ENCODE assay signal across 10 cellular contexts in the genomic region with DNA sequence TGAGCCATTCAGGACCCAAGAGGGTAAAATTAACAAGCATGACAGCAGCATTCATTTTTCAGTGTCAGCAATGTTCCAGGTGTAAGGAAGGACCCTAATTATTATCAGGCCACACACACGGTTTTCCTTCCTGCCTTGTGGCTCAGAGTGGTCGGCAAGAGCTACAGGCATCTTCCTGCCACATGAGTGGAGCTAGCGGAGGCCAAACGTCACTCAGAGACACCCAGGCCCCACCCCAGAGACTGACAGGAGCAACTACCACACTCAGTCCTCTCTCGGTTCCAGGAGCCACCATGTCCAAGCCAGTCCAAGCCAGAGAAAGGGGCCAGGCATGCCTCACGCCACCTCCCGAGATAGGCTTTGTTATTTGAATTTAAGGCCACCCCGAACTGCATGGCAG.
A peak's percentile ranks its signal among the peaks of the same experiment; 100 is the strongest.
DNase-seq lines count a peak whose midpoint lies in the region; ATAC-seq, FAIRE-seq and TF ChIP-seq lines count a peak whose summit lies in the region.
"Had no signal": no experiment of that assay in that cellular context is flagged by ENCODE, and none has a peak within 500 bp of the region (broad histone marks: within the 10 kb centered on the region; RNA-seq: fewer than 3 reads in every experiment).

No MANE protein-coding gene starts in this region.

- H3K9me2 ChIP-seq in hepatocyte (replicated peaks; ENCODE audit: insufficient read depth): no peaks in the 10 kb centered on the region

- FAIRE-seq in kidney (lab: Jason Lieb, UNC): no peak
- FAIRE-seq: GM12878 had no signal

- intact Hi-C loops in esophagus muscularis mucosa (cut with DNase I): loop anchor here (5.0 kb wide), 1 partner anchor 136 kb away; no protein-coding TSS in a partner anchor
- intact Hi-C loops in prostate gland (cut with DNase I): loop anchor here (2.0 to 10.0 kb wide), 2 partner anchors 35 to 133 kb away; no protein-coding TSS in a partner anchor
- intact Hi-C loops in kidney (cut with DNase I): no loop called here

- no peak for TF ChIP-seq EP300 in esophagus muscularis mucosa (IDR thresholded peaks at IDR 0.05)

- H3K27me3 ChIP-seq in BLaER1: no peaks in the 10 kb centered on the region
- no peaks in the 10 kb centered on the region for H3K27me3 ChIP-seq in esophagus muscularis mucosa
- H3K27me3 ChIP-seq in prostate gland (replicated peaks; ENCODE audit: insufficient read depth): no peaks in the 10 kb centered on the region
- H3K27me3 ChIP-seq in hepatocyte: no peaks in the 10 kb centered on the region

- ATAC-seq in HG03520 (IDR thresholded peaks at IDR 0.05; ENCODE audit: unreplicated experiment): no peak
- ATAC-seq: GM12878 had no signal

- H3K4me1 ChIP-seq in BLaER1: peaks cover 38% of the 10 kb centered on the region
- H3K4me1 ChIP-seq in esophagus muscularis mucosa: peaks cover 26 to 51% (median 45%) of the 10 kb centered on the region in 4 donors
- no peaks in the 10 kb centered on the region for H3K4me1 ChIP-seq in prostate gland (replicated peaks)
- peaks cover 5% of the 10 kb centered on the region for H3K4me1 ChIP-seq in hepatocyte (ENCODE audit: insufficient read depth)
- peaks cover 0 to 9% of the 10 kb centered on the region in 2 donors for H3K4me1 ChIP-seq in kidney (ENCODE audit: control insufficient read depth in 1 of 2, insufficient read depth in 1 of 2, low read depth in 1 of 2, low read length in 2 of 2)

- no CpG with 5 or more reads among the region's 8 CpGs for WGBS in esophagus muscularis mucosa
- 71% methylated on average over 8 of the region's 8 CpGs for WGBS in prostate gland
- whole genome bisulfite sequencing in hepatocyte (ENCODE audit: low lambda C conversion rate, missing lambda C conversion rate): 83% methylated on average over 8 of the region's 8 CpGs

- H3K4me3 ChIP-seq in BLaER1 (no peak overlapping the region), SK-N-MC (peak overlapping the region; percentile 32; the same call in 1 of the 2 replicates), esophagus muscularis mucosa (peak overlapping the region in 1 of 4 donors; percentile 18), prostate gland (no peak overlapping the region), hepatocyte (no peak overlapping the region), kidney (ENCODE audit: low read length in 2 of 2) (no peak overlapping the region)
- H3K4me3 ChIP-seq: GM12878 had no signal

- H3K27ac ChIP-seq in BLaER1 (peak overlapping the region; percentile 33; the same call in 1 of the 2 replicates), SK-N-MC (peak overlapping the region; percentile 51; the same call in 1 of the 2 replicates), esophagus muscularis mucosa (replicated peaks in 1 of 4) (peak overlapping the region; percentile 76 to 88 (median 82)), prostate gland (peak overlapping the region; percentile 44 to 58), hepatocyte (no peak overlapping the region), kidney (ENCODE audit: low read depth in 2 of 2, low read length in 2 of 2) (peak overlapping the region in 1 of 2 donors; percentile 44)

- H3K9ac ChIP-seq in BLaER1 (no peak overlapping the region; the same call in 1 of the 2 replicates), SK-N-MC (ENCODE audit: insufficient read length) (no peak overlapping the region), kidney (ENCODE audit: low read length in 2 of 2) (no peak overlapping the region)

- H3K4me2 ChIP-seq in BLaER1 (peak overlapping the region; percentile 79), hepatocyte (no peak overlapping the region)

- no peaks in the 10 kb centered on the region for H4K20me1 ChIP-seq in BLaER1
- no peaks in the 10 kb centered on the region for H4K20me1 ChIP-seq in hepatocyte (ENCODE audit: insufficient read depth, poor library complexity, severe bottlenecking)

- H3K79me2 ChIP-seq in hepatocyte: no peaks in the 10 kb centered on the region

- TF ChIP-seq POLR2A in esophagus muscularis mucosa (IDR thresholded peaks at IDR 0.05; ENCODE audit: low read depth): no peak
- TF ChIP-seq POLR2A in prostate gland (IDR thresholded peaks at IDR 0.05): no peak

- no peak for TF ChIP-seq CTCF in esophagus muscularis mucosa (IDR thresholded peaks at IDR 0.05)
- TF ChIP-seq CTCF in prostate gland (IDR thresholded peaks at IDR 0.05): no peak
- no peak for TF ChIP-seq CTCF in hepatocyte (IDR thresholded peaks at IDR 0.05; ENCODE audit: poor library complexity)
- no peak for TF ChIP-seq CTCF in kidney (IDR thresholded peaks at IDR 0.05; ENCODE audit: borderline replicate concordance, extremely low read depth, insufficient read depth)

- DNase-seq in SK-N-MC (ENCODE audit: low read depth, low spot score) (no peak), esophagus muscularis mucosa (ENCODE audit: extremely low spot score) (no peak), prostate gland (ENCODE audit: low spot score) (no peak), hepatocyte (ENCODE audit: low spot score) (no peak), kidney (no peak), SHP77 treated with DMSO at 0.1 percent for 48 hours (lab: John Stamatoyannopoulos, UW) (no peak)
- DNase-seq: NK-92 treated with Interleukin-12 subunit alpha and Interleukin-12 subunit beta, amount 100 ng/mL, for 24 hours had no signal

- H3K36me3 ChIP-seq in BLaER1: no peaks in the 10 kb centered on the region
- H3K36me3 ChIP-seq in SK-N-MC (ENCODE audit: insufficient read depth, low read length): no peaks in the 10 kb centered on the region
- H3K36me3 ChIP-seq in esophagus muscularis mucosa: no peaks in the 10 kb centered on the region
- H3K36me3 ChIP-seq in prostate gland: no peaks in the 10 kb centered on the region
- H3K36me3 ChIP-seq in hepatocyte (replicated peaks; ENCODE audit: insufficient read depth, low read depth): no peaks in the 10 kb centered on the region
- no peaks in the 10 kb centered on the region for H3K36me3 ChIP-seq in kidney (ENCODE audit: control insufficient read depth in 1 of 2, insufficient read depth in 2 of 2, low read length in 2 of 2)

- H3K9me3 ChIP-seq in BLaER1: no peaks in the 10 kb centered on the region
- no peaks in the 10 kb centered on the region for H3K9me3 ChIP-seq in SK-N-MC (ENCODE audit: low read depth, low read length)
- no peaks in the 10 kb centered on the region for H3K9me3 ChIP-seq in esophagus muscularis mucosa
- H3K9me3 ChIP-seq in prostate gland: no peaks in the 10 kb centered on the region
- no peaks in the 10 kb centered on the region for H3K9me3 ChIP-seq in hepatocyte (ENCODE audit: low read depth)
- H3K9me3 ChIP-seq in kidney (ENCODE audit: control insufficient read depth in 1 of 2, low read length in 2 of 2): no peaks in the 10 kb centered on the region

- no peak overlapping the region for H2AFZ ChIP-seq in hepatocyte
